ENCODE assay signal across 8 cellular contexts in genomic region chr15:90902996-90903732, GRCh38. TPM values are rescaled to one million over a fixed set of nuclear protein-coding genes. Genes with fewer than 3 reads are reported as not detected.
DNase-seq lines count a peak whose midpoint lies in the region; ATAC-seq and TF ChIP-seq lines count a peak whose summit lies in the region.

TSS of gene MAN2A2 (plus strand) at chr15:90903302. CDS start at chr15:90904208, 906 bp downstream.

- peaks cover 21 to 37% (median 21%) of the 10 kb centered on the region in 3 donors for H3K4me1 Mint-ChIP-seq in CD8-positive, alpha-beta memory T cell
- peaks cover 12% of the 10 kb centered on the region for H3K4me1 Mint-ChIP-seq in neural progenitor cell

- no peaks in the 10 kb centered on the region for H3K27me3 Mint-ChIP-seq in CD8-positive, alpha-beta memory T cell
- peaks cover 2% of the 10 kb centered on the region for H3K27me3 Mint-ChIP-seq in neural progenitor cell (ENCODE audit: insufficient read depth, low read depth)

- peak within 1 kb of the TSS; percentile 87 for H3K4me3 ChIP-seq in CD8-positive, alpha-beta memory T cell (ENCODE audit: low read length)
- peak within 1 kb of the TSS; percentile 86 for H3K4me3 ChIP-seq in neural progenitor cell
- peak within 1 kb of the TSS; percentile 84 to 94 for H3K4me3 ChIP-seq in stomach smooth muscle (ENCODE audit: low read length in 2 of 2)

- H3K4me2 ChIP-seq in neural progenitor cell = peak within 1 kb of the TSS; percentile 89

- no peaks in the 10 kb centered on the region for H3K9me3 ChIP-seq in CD8-positive, alpha-beta memory T cell (ENCODE audit: low read length)
- H3K9me3 ChIP-seq in neural progenitor cell (ENCODE audit: low read depth) = no peaks in the 10 kb centered on the region
- no peaks in the 10 kb centered on the region for H3K9me3 ChIP-seq in stomach smooth muscle (ENCODE audit: control insufficient read depth in 2 of 2, low read length in 2 of 2)

- peak; percentile 51 to 78 (median 71) for DNase-seq in CD8-positive, alpha-beta memory T cell
- peak; percentile 41 for DNase-seq in HK-2 (ENCODE audit: unreplicated experiment)
- DNase-seq in RPMI8226 = peak; percentile 96
- peak; percentile 47 for DNase-seq in activated gamma-delta T cell (lab: John Stamatoyannopoulos, UW)
- DNase-seq in foreskin keratinocyte = peak in 1 of 2 donors; percentile 17
- peak; percentile 73 for DNase-seq in neural progenitor cell (ENCODE audit: low spot score)

- H3K79me2 ChIP-seq in neural progenitor cell (ENCODE audit: low read depth) = no peaks in the 10 kb centered on the region

- no peaks in the 10 kb centered on the region for H3K9me3 Mint-ChIP-seq in CD8-positive, alpha-beta memory T cell
- no peaks in the 10 kb centered on the region for H3K9me3 Mint-ChIP-seq in neural progenitor cell

- peak within 1 kb of the TSS; percentile 99 for H2AFZ ChIP-seq in neural progenitor cell (replicated peaks)

- peak within 1 kb of the TSS; percentile 44 for H3K9ac ChIP-seq in neural progenitor cell
- peak within 1 kb of the TSS; percentile 89 to 91 for H3K9ac ChIP-seq in stomach smooth muscle (ENCODE audit: low read length in 2 of 2)

- H3K4me3 Mint-ChIP-seq in CD8-positive, alpha-beta memory T cell = peak within 1 kb of the TSS; percentile 86 to 94 (median 91)
- peak within 1 kb of the TSS; percentile 91 for H3K4me3 Mint-ChIP-seq in neural progenitor cell

- POLR2A ChIA-PET in CD8-positive, alpha-beta memory T cell (lab: Charles Lee) = interaction anchor here (0.5 to 4.8 kb wide), 10 partner anchors 14 to 1009 kb away, joined by 3 to 63 read pairs (median 4); partner anchors contain the start of genes AP3S2, CIB1, GDPGP1 and HDDC3

- peak within 1 kb of the TSS; percentile 87 to 96 (median 92) for H3K27ac Mint-ChIP-seq in CD8-positive, alpha-beta memory T cell
- H3K27ac Mint-ChIP-seq in neural progenitor cell = no peak within 1 kb of the TSS

- H3K27me3 ChIP-seq in CD8-positive, alpha-beta memory T cell (ENCODE audit: insufficient read depth, low read length, poor library complexity, severe bottlenecking) = no peaks in the 10 kb centered on the region
- H3K27me3 ChIP-seq in foreskin keratinocyte = no peaks in the 10 kb centered on the region
- H3K27me3 ChIP-seq in neural progenitor cell = peaks cover 33% of the 10 kb centered on the region
- H3K27me3 ChIP-seq in stomach smooth muscle (ENCODE audit: control insufficient read depth in 1 of 2, insufficient read depth in 2 of 2, low read length in 2 of 2) = no peaks in the 10 kb centered on the region

- CTCF ChIA-PET in CD8-positive, alpha-beta memory T cell (lab: Charles Lee) = interaction anchor here (0.6 to 14.4 kb wide), 12 partner anchors 10 to 669 kb away, joined by 3 to 251 read pairs (median 4); partner anchors contain the start of genes CIB1, GDPGP1, HDDC3 and UNC45A

- H3F3A ChIP-seq in neural progenitor cell (ENCODE audit: low read depth) = peaks cover 25% of the 10 kb centered on the region

- peaks cover 4% of the 10 kb centered on the region for H4K20me1 ChIP-seq in neural progenitor cell (ENCODE audit: low read depth)

- H3K27ac ChIP-seq in CD8-positive, alpha-beta memory T cell (ENCODE audit: low read depth, low read length) = peak within 1 kb of the TSS; percentile 84
- peak within 1 kb of the TSS; percentile 79 for H3K27ac ChIP-seq in foreskin keratinocyte
- H3K27ac ChIP-seq in neural progenitor cell = no peak within 1 kb of the TSS
- H3K27ac ChIP-seq in stomach smooth muscle (ENCODE audit: low read length) = peak within 1 kb of the TSS; percentile 92

- no peak for TF ChIP-seq CTCF in foreskin keratinocyte (conservative IDR thresholded peaks at IDR 0.05)
- TF ChIP-seq CTCF in neural progenitor cell (IDR thresholded peaks at IDR 0.05) = no peak

- H3K36me3 ChIP-seq in CD8-positive, alpha-beta memory T cell (ENCODE audit: insufficient read depth, low read length) = peaks cover 30% of the 10 kb centered on the region
- H3K36me3 ChIP-seq in neural progenitor cell = no peaks in the 10 kb centered on the region
- H3K36me3 ChIP-seq in stomach smooth muscle (ENCODE audit: control insufficient read depth in 2 of 2, insufficient read depth in 2 of 2, low read length in 2 of 2) = peaks cover 29 to 30% of the 10 kb centered on the region in 2 donors

- peaks cover 20% of the 10 kb centered on the region for H3K4me1 ChIP-seq in CD8-positive, alpha-beta memory T cell (ENCODE audit: insufficient read depth, low read length)
- H3K4me1 ChIP-seq in foreskin keratinocyte = peaks cover 6% of the 10 kb centered on the region
- peaks cover 16% of the 10 kb centered on the region for H3K4me1 ChIP-seq in neural progenitor cell
- H3K4me1 ChIP-seq in stomach smooth muscle (ENCODE audit: control insufficient read depth, insufficient read depth, low read length) = peaks cover 20% of the 10 kb centered on the region

- H3K36me3 Mint-ChIP-seq in CD8-positive, alpha-beta memory T cell = peaks cover 7 to 44% (median 10%) of the 10 kb centered on the region in 3 donors
- H3K36me3 Mint-ChIP-seq in neural progenitor cell = peaks cover 17% of the 10 kb centered on the region

- ATAC-seq in GM19455 (IDR thresholded peaks at IDR 0.05; ENCODE audit: unreplicated experiment) (peak; percentile 46), foreskin keratinocyte (peak; percentile 44)

RNA-seq across cellular contexts. Expression of gene MAN2A2, which starts in this region (rescaled TPM):
- 10 to 100 TPM; 90.7 to 92.7 TPM for total RNA-seq in CD8-positive, alpha-beta memory T cell
- 10.8 TPM for polyA plus RNA-seq in CD8-positive, alpha-beta memory T cell
- total RNA-seq in foreskin keratinocyte = 10.3 and 11.0 TPM in 2 replicates
- polyA plus RNA-seq in foreskin keratinocyte = 4.8 and 5.8 TPM in 2 replicates
- total RNA-seq in neural progenitor cell (ENCODE audit: low replicate concordance) = 7.0 and 15.3 TPM in 2 replicates
